Comparison of ENCODE assay signal across 2 cellular contexts in the genomic region with DNA sequence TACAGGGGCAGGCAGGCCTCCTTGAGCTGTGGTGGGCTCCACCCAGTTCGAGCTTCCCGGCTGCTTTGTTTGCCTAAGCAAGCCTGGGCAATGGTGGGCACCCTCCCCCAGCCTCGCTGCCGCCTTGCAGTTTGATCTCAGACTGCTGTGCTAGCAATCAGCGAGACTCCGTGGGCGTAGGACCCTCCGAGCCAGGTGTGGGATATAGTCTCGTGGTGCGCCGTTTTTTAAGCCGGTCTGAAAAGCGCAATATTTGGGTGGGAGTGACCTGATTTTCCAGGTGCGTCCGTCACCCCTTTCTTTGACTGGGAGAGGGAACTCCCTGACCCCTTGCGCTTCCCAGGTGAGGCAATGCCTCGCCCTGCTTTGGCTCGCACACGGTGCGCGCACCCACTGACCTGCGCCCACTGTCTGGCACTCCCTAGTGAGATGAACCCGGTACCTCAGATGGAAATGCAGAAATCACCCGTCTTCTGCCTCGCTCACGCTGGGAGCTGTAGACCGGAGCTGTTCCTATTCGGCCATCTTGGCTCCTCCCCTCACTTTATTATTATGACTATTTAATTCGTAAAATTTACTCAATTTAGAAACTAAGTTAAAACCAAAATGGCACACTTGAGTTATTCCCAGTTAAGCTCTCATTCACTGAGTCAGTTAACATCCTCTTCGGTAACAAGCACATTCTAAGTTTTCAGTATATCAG.
TF ChIP-seq lines count a peak whose summit lies in the region.

No MANE protein-coding gene starts in this region.

TF ChIP-seq in HEK293, 187 proteins besides CTCF, POLR2A, EP300 and RAD21:
- TF ChIP-seq ZFP69B (tag by site-specific recombination; IDR thresholded peaks at IDR 0.05) (peak; percentile 64), ZNF561 (tag by site-specific recombination; IDR thresholded peaks at IDR 0.05; ENCODE audit: borderline replicate concordance) (0 out of 2 replicates have a peak, but pooled peaks have one; percentile 21), ZBTB17 (tag by site-specific recombination; IDR thresholded peaks at IDR 0.05) (peak; percentile 39; the same call in 1 of the 2 replicates), ZNF335 (tag by site-specific recombination; conservative IDR thresholded peaks at IDR 0.05) (peak; percentile 75), SP3 (tag by site-specific recombination; IDR thresholded peaks at IDR 0.05) (0 out of 2 replicates have a peak, but pooled peaks have one; percentile 13), ZFHX2 (tag by site-specific recombination; conservative IDR thresholded peaks at IDR 0.05) (peak; percentile 79), ZEB2 (tag by site-specific recombination; IDR thresholded peaks at IDR 0.05) (peak; percentile 42; the same call in 1 of the 2 replicates), EGR2 (tag by site-specific recombination; IDR thresholded peaks at IDR 0.05; ENCODE audit: low read depth) (peak; percentile 84), GLIS2 (tag by site-specific recombination; IDR thresholded peaks at IDR 0.05) (peak; percentile 43; the same call in 1 of the 2 replicates), ZBTB48 (tag by site-specific recombination; IDR thresholded peaks at IDR 0.05) (peak; percentile 73), ZNF341 (tag by site-specific recombination; IDR thresholded peaks at IDR 0.05; ENCODE audit: low read depth) (peak; percentile 80)
- TF ChIP-seq, protein P1, sequence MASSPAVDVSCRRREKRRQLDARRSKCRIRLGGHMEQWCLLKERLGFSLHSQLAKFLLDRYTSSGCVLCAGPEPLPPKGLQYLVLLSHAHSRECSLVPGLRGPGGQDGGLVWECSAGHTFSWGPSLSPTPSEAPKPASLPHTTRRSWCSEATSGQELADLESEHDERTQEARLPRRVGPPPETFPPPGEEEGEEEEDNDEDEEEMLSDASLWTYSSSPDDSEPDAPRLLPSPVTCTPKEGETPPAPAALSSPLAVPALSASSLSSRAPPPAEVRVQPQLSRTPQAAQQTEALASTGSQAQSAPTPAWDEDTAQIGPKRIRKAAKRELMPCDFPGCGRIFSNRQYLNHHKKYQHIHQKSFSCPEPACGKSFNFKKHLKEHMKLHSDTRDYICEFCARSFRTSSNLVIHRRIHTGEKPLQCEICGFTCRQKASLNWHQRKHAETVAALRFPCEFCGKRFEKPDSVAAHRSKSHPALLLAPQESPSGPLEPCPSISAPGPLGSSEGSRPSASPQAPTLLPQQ (tag by site-specific recombination; IDR thresholded peaks at IDR 0.05), result peak; percentile 58; the same call in 1 of the 2 replicates
- TF ChIP-seq, protein P2, sequence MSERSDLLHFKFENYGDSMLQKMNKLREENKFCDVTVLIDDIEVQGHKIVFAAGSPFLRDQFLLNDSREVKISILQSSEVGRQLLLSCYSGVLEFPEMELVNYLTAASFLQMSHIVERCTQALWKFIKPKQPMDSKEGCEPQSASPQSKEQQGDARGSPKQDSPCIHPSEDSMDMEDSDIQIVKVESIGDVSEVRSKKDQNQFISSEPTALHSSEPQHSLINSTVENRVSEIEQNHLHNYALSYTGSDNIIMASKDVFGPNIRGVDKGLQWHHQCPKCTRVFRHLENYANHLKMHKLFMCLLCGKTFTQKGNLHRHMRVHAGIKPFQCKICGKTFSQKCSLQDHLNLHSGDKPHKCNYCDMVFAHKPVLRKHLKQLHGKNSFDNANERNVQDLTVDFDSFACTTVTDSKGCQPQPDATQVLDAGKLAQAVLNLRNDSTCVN (tag by site-specific recombination; optimal IDR thresholded peaks at IDR 0.05), result peak; percentile 52

TF ChIP-seq in H1, 55 proteins besides CTCF, POLR2A, EP300 and RAD21:
- TF ChIP-seq PHF8 (conservative IDR thresholded peaks at IDR 0.05; ENCODE audit: low read depth, low read length) (0 out of 2 replicates have a peak, but pooled peaks have one; percentile 38), TAF1 (IDR thresholded peaks at IDR 0.05; ENCODE audit: low read depth, low read length) (peak; percentile 55)
